Comparison of ENCODE assay signal across 11 cellular contexts in genomic region chr2:70657246-70657645, GRCh38.
"Had no signal": no experiment of that assay in that cellular context is flagged by ENCODE, and none has a peak within 500 bp of the region (broad histone marks: within the 10 kb centered on the region; RNA-seq: fewer than 3 reads in every experiment).

No MANE protein-coding gene starts in this region.

- DNase-seq: activated CD4-positive, alpha-beta T cell treated with anti-CD3 and anti-CD28 coated beads for 1 hour; brain microvascular endothelial cell; lower lobe of right lung; midbrain; T-helper 9 cell had no signal

- ATAC-seq: esophagus mucosa, lower lobe of right lung had no signal

- H3K9me3 ChIP-seq: lower lobe of right lung, neutrophil, tibial nerve had no signal

- H3K4me1 ChIP-seq: lower lobe of right lung, right atrium auricular region, tibial nerve had no signal

- H3K27ac ChIP-seq: brain microvascular endothelial cell, lower lobe of right lung, neutrophil, right atrium auricular region, skin epidermis, tibial nerve had no signal

- H3K27me3 ChIP-seq: brain microvascular endothelial cell, right atrium auricular region had no signal

- H3K27ac Mint-ChIP-seq: dendritic cell treated with granulocyte-macrophage colony-stimulating factor and Interleukin-4, amounts not matched to agents 40 ng/mL and 50 ng/mL, for 4 days had no signal

- H3K4me3 Mint-ChIP-seq: dendritic cell treated with granulocyte-macrophage colony-stimulating factor and Interleukin-4, amounts not matched to agents 40 ng/mL and 50 ng/mL, for 4 days had no signal

- H3K9me3 Mint-ChIP-seq: dendritic cell treated with granulocyte-macrophage colony-stimulating factor and Interleukin-4, amounts not matched to agents 40 ng/mL and 50 ng/mL, for 4 days had no signal
